Comparison of ENCODE assay signal across 19 cellular contexts in the genomic region with DNA sequence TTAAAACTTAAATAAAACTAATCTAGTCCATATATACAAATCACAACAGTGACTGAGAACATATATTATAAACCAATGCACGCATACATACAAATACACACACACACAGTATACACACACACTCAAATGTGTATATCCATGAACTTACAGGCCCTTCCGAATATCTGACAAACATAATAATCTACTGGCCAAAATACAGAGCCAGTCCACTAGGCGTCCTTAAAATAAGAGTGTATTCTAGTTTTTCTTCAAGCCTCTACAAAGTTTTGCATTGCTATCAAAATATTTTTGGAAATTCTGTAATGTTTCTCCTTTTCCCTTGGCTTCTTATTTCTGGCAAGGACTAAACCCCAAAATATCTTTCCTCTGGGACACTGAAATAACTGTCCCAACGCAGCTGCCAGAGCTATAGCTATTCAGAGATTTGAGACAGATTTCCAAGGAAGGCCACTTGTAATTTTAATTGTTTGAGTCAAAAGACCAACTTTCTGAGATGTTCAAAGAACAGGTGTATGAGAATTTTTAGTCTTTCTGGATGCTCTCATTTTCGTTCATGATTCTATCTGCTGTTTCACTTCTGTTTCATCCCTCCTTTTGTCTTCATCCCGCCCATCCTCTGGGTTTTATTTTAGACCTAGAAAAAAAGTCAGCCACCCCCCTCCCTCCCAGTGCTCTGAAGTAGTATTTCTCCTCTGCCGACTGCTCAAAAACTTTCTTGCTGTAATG.
DNase-seq lines count a peak whose midpoint lies in the region; ATAC-seq and TF ChIP-seq lines count a peak whose summit lies in the region.
"Had no signal": no experiment of that assay in that cellular context is flagged by ENCODE, and none has a peak within 500 bp of the region (broad histone marks: within the 10 kb centered on the region; RNA-seq: fewer than 3 reads in every experiment).

No MANE protein-coding gene starts in this region.

- H3K9me3 Mint-ChIP-seq in stimulated activated memory B cell treated with anti-CD40 and anti-IgM and Interleukin-4, amounts not matched to agents 10 μg/mL and 1 μg/mL and 100 μg/mL, for 72 hours, result no peaks in the 10 kb centered on the region
- H3K9me3 Mint-ChIP-seq: activated naive CD4-positive, alpha-beta T cell treated with anti-CD3 and anti-CD28 coated beads, Interleukin-2, amount 10 ng/mL, durations not matched to agents 7 days and 5 days had no signal

- H3K4me1 Mint-ChIP-seq in stimulated activated memory B cell treated with anti-CD40 and anti-IgM and Interleukin-4, amounts not matched to agents 10 μg/mL and 1 μg/mL and 100 μg/mL, for 72 hours, result peaks cover 33% of the 10 kb centered on the region

- peak overlapping the region; percentile 6 for H3K4me3 ChIP-seq in coronary artery
- H3K4me3 ChIP-seq: pancreas had no signal

- ATAC-seq in GM18858 (IDR thresholded peaks at IDR 0.05; ENCODE audit: unreplicated experiment), result peak; percentile 25
- peak; percentile 45 for ATAC-seq in HG02938 (IDR thresholded peaks at IDR 0.05; ENCODE audit: unreplicated experiment)
- ATAC-seq in stimulated activated memory B cell treated with anti-CD40 and anti-IgM and Interleukin-4, amounts not matched to agents 10 μg/mL and 1 μg/mL and 100 μg/mL, for 72 hours, result no peak
- ATAC-seq in GM21515 (IDR thresholded peaks at IDR 0.05; ENCODE audit: unreplicated experiment), result no peak
- ATAC-seq: Panc1, pancreas had no signal

- TF ChIP-seq CTCF in coronary artery (IDR thresholded peaks at IDR 0.05), result peak; percentile 15

- DNase-seq in coronary artery (ENCODE audit: low spot score) (no peak), anterior cingulate cortex (lab: John Stamatoyannopoulos, UW) (no peak), NCI-H1105 treated with DMSO at 0.1 percent for 48 hours (lab: John Stamatoyannopoulos, UW) (no peak), D341Med (ENCODE audit: low spot score) (no peak)
- DNase-seq: activated naive CD4-positive, alpha-beta T cell treated with anti-CD3 and anti-CD28 coated beads, Interleukin-2, amount 10 ng/mL, durations not matched to agents 7 days and 5 days; central memory CD4-positive, alpha-beta T cell; KBM-7; kidney; NCI-H1436 treated with DMSO at 0.1 percent for 48 hours; NCI-H446 treated with DMSO at 0.1 percent for 48 hours; pancreas; stimulated activated CD4-positive, alpha-beta T cell treated with anti-CD3 and anti-CD28 coated beads, Interleukin-12 subunit alpha, Interleukin-12 subunit beta, amount 100 ng/mL, for 4 hours; SW 1271; WERI-Rb-1 had no signal

- no peaks in the 10 kb centered on the region for H3K27me3 Mint-ChIP-seq in stimulated activated memory B cell treated with anti-CD40 and anti-IgM and Interleukin-4, amounts not matched to agents 10 μg/mL and 1 μg/mL and 100 μg/mL, for 72 hours

- H3K4me3 Mint-ChIP-seq in stimulated activated memory B cell treated with anti-CD40 and anti-IgM and Interleukin-4, amounts not matched to agents 10 μg/mL and 1 μg/mL and 100 μg/mL, for 72 hours, result no peak overlapping the region
- H3K4me3 Mint-ChIP-seq: activated naive CD4-positive, alpha-beta T cell treated with anti-CD3 and anti-CD28 coated beads, Interleukin-2, amount 10 ng/mL, durations not matched to agents 7 days and 5 days had no signal

- H3K27ac Mint-ChIP-seq in stimulated activated memory B cell treated with anti-CD40 and anti-IgM and Interleukin-4, amounts not matched to agents 10 μg/mL and 1 μg/mL and 100 μg/mL, for 72 hours, result peak overlapping the region; percentile 66
- H3K27ac Mint-ChIP-seq: activated naive CD4-positive, alpha-beta T cell treated with anti-CD3 and anti-CD28 coated beads, Interleukin-2, amount 10 ng/mL, durations not matched to agents 7 days and 5 days had no signal

- H3K27ac ChIP-seq in coronary artery, result peak overlapping the region; percentile 84 to 89
- H3K27ac ChIP-seq: pancreas, WERI-Rb-1 had no signal

- H3K36me3 Mint-ChIP-seq in stimulated activated memory B cell treated with anti-CD40 and anti-IgM and Interleukin-4, amounts not matched to agents 10 μg/mL and 1 μg/mL and 100 μg/mL, for 72 hours, result no peaks in the 10 kb centered on the region
- H3K36me3 Mint-ChIP-seq: activated naive CD4-positive, alpha-beta T cell treated with anti-CD3 and anti-CD28 coated beads, Interleukin-2, amount 10 ng/mL, durations not matched to agents 7 days and 5 days had no signal

Comparison
In these comparisons a context has a peak if more than half of its experiments do, and no peak if none do; other contexts are left out.
1. ATAC-seq: peak in GM18858 (single experiment) and HG02938 (single experiment); none in stimulated activated memory B cell treated with anti-CD40 and anti-IgM and Interleukin-4, amounts not matched to agents 10 μg/mL and 1 μg/mL and 100 μg/mL, for 72 hours (single experiment) and GM21515 (single experiment).